In genomic region chr16:12062343-12063003, GRCh38 we compare ENCODE assay signal across 9 cellular contexts.
DNase-seq lines count a peak whose midpoint lies in the region; ATAC-seq, FAIRE-seq and TF ChIP-seq lines count a peak whose summit lies in the region.
"Had no signal": no experiment of that assay in that cellular context is flagged by ENCODE, and none has a peak within 500 bp of the region (broad histone marks: within the 10 kb centered on the region; RNA-seq: fewer than 3 reads in every experiment).

No MANE protein-coding gene starts in this region.

- H3K9me3 ChIP-seq in liver (ENCODE audit: control insufficient read depth in 4 of 4, low read length in 3 of 4): no peaks in the 10 kb centered on the region
- H3K9me3 ChIP-seq in HepG2 (ENCODE audit: low read length): no peaks in the 10 kb centered on the region
- H3K9me3 ChIP-seq in colonic mucosa: no peaks in the 10 kb centered on the region

- TF ChIP-seq POLR2A in HepG2 (IDR thresholded peaks at IDR 0.05; ENCODE audit: insufficient read depth in 1 of 2, low read depth in 2 of 2, low read length in 2 of 2): no peak

- TF ChIP-seq CTCF in liver (IDR thresholded peaks at IDR 0.05; ENCODE audit: low read depth, low read length, missing input control): no peak
- TF ChIP-seq CTCF in HepG2 (CRISPR knock-in tag; IDR thresholded peaks at IDR 0.05): no peak
- no peak for TF ChIP-seq CTCF in colonic mucosa (IDR thresholded peaks at IDR 0.05)

- no peak overlapping the region for H2AFZ ChIP-seq in HepG2 (ENCODE audit: low read length)

- intact Hi-C loops in HepG2 (cut with micrococcal nuclease; ENCODE audit: unreplicated experiment): loop anchor here (10.0 kb wide), 1 partner anchor 658 kb away; no protein-coding TSS in a partner anchor
- intact Hi-C loops in colonic mucosa (cut with DNase I): loop anchor here (5.0 to 10.0 kb wide), 2 partner anchors 90 to 668 kb away; no protein-coding TSS in a partner anchor

- CTCF ChIA-PET in HepG2 (lab: Yijun Ruan, JAX; ENCODE audit: low intra/inter-chr PET ratio, low total read pairs): no interaction called here

- no peaks in the 10 kb centered on the region for H4K20me1 ChIP-seq in HepG2 (ENCODE audit: insufficient read depth, low read length)

- H3K27ac ChIP-seq in liver (ENCODE audit: low read depth in 1 of 2, low read length in 2 of 2) (peak overlapping the region; percentile 15 to 56), HepG2 (ENCODE audit: extremely low read length, insufficient read depth, low read length) (no peak overlapping the region), colonic mucosa (peak overlapping the region; percentile 28)

- ATAC-seq in HepG2 (no peak), GM18861 (IDR thresholded peaks at IDR 0.05; ENCODE audit: unreplicated experiment) (no peak), HG03135 (IDR thresholded peaks at IDR 0.05; ENCODE audit: unreplicated experiment) (no peak), HG02571 (IDR thresholded peaks at IDR 0.05; ENCODE audit: unreplicated experiment) (no peak)

- in situ Hi-C loops in HepG2 (cut with HindIII; ENCODE audit: extremely low pct_ligation_motif_present, low pct_unique_long_range_greater_than_20kb): loop anchor here (5.0 kb wide), 1 partner anchor 85 kb away; the partner anchor contains the start of gene SNX29

- no TSS peak for BruUV-seq in HepG2 (replicated peaks; lab: Mats Ljungman, UMichigan)

- WGBS in liver: 74% methylated on average over 10 of the region's 10 CpGs
- 82% methylated on average over 10 of the region's 10 CpGs for WGBS in HepG2 (ENCODE audit: low lambda C conversion rate)

- no peaks in the 10 kb centered on the region for H3K27me3 ChIP-seq in liver (ENCODE audit: control insufficient read depth in 4 of 4, insufficient read depth in 4 of 4, low read length in 3 of 4)
- no peaks in the 10 kb centered on the region for H3K27me3 ChIP-seq in HepG2 (ENCODE audit: control insufficient read depth in 1 of 2, insufficient read depth in 2 of 2, low read length in 2 of 2)
- no peaks in the 10 kb centered on the region for H3K27me3 ChIP-seq in colonic mucosa

- H3K4me2 ChIP-seq in HepG2 (ENCODE audit: low read depth, low read length): no peak overlapping the region

- no peaks in the 10 kb centered on the region for H3K79me2 ChIP-seq in HepG2 (ENCODE audit: insufficient read depth, low read length)

- TF ChIP-seq EP300 in HepG2 (IDR thresholded peaks at IDR 0.05; ENCODE audit: low read depth in 2 of 2, low read length in 2 of 2) (no peak), HepG2 (CRISPR knock-in tag; IDR thresholded peaks at IDR 0.05; ENCODE audit: borderline replicate concordance) (no peak)

- H3K9ac ChIP-seq in liver (ENCODE audit: low read depth in 1 of 2, low read length in 2 of 2) (no peak overlapping the region), HepG2 (ENCODE audit: insufficient read depth, low read depth, low read length) (no peak overlapping the region), colonic mucosa (ENCODE audit: low read depth in 2 of 2, low read length in 2 of 2) (peak overlapping the region in 1 of 2 donors; percentile 4)

- H3K36me3 ChIP-seq in liver (ENCODE audit: control insufficient read depth in 4 of 4, insufficient read depth in 3 of 4, low read depth in 1 of 4, low read length in 3 of 4): no peaks in the 10 kb centered on the region
- H3K36me3 ChIP-seq in HepG2 (replicated peaks in 1 of 2; ENCODE audit: control insufficient read depth in 1 of 2, insufficient read depth in 2 of 2, low read length in 2 of 2): no peaks in the 10 kb centered on the region
- H3K36me3 ChIP-seq in colonic mucosa: no peaks in the 10 kb centered on the region

- POLR2A ChIA-PET in HepG2 (lab: Yijun Ruan, JAX): interaction anchor here (0.8 to 2.1 kb wide), 2 partner anchors 86 to 320 kb away, joined by 3 to 8 read pairs; partner anchors contain the start of genes SNX29 and TXNDC11

- H3K4me1 ChIP-seq in liver (ENCODE audit: control insufficient read depth in 4 of 4, insufficient read depth in 4 of 4, low read length in 3 of 4) (peaks cover 0 to 16% (median 6%) of the 10 kb centered on the region in 4 donors), HepG2 (ENCODE audit: insufficient read depth, low read length) (peaks cover 16% of the 10 kb centered on the region), colonic mucosa (no peaks in the 10 kb centered on the region)

- TF ChIP-seq RAD21 in liver (IDR thresholded peaks at IDR 0.05) (peak in 1 of 2 donors; percentile 34), HepG2 (CRISPR knock-in tag; IDR thresholded peaks at IDR 0.05) (no peak)

- DNase-seq in HepG2 (ENCODE audit: low spot score): no peak
- DNase-seq in colonic mucosa: peak; percentile 49
- DNase-seq in lung microvascular endothelial cell (ENCODE audit: low read depth in 2 of 2): peak; percentile 58 to 83
- no peak for DNase-seq in NCI-H2081 (lab: John Stamatoyannopoulos, UW)
- DNase-seq: immature natural killer cell had no signal

- H3K4me3 ChIP-seq in liver (ENCODE audit: low read depth in 1 of 3, low read length in 3 of 3) (no peak overlapping the region), HepG2 (replicated peaks in 1 of 3; ENCODE audit: insufficient read depth in 1 of 3, low read depth in 2 of 3, low read length in 3 of 3) (no peak overlapping the region), colonic mucosa (no peak overlapping the region)

- FAIRE-seq in HepG2 (lab: Jason Lieb, UNC): no peak

TF ChIP-seq in liver, 16 proteins besides CTCF, POLR2A, EP300 and RAD21:
- TF ChIP-seq SP1 (IDR thresholded peaks at IDR 0.05) (peak; percentile 12), JUND (IDR thresholded peaks at IDR 0.05) (peak in 1 of 2 donors; percentile 12), HNF4A (conservative IDR thresholded peaks at IDR 0.05) (no peak), RXRA (IDR thresholded peaks at IDR 0.05) (no peak), NR2F2 (IDR thresholded peaks at IDR 0.05) (peak; percentile 14)

TF ChIP-seq in HepG2, 621 proteins besides CTCF, POLR2A, EP300 and RAD21:
- TF ChIP-seq, protein P1, sequence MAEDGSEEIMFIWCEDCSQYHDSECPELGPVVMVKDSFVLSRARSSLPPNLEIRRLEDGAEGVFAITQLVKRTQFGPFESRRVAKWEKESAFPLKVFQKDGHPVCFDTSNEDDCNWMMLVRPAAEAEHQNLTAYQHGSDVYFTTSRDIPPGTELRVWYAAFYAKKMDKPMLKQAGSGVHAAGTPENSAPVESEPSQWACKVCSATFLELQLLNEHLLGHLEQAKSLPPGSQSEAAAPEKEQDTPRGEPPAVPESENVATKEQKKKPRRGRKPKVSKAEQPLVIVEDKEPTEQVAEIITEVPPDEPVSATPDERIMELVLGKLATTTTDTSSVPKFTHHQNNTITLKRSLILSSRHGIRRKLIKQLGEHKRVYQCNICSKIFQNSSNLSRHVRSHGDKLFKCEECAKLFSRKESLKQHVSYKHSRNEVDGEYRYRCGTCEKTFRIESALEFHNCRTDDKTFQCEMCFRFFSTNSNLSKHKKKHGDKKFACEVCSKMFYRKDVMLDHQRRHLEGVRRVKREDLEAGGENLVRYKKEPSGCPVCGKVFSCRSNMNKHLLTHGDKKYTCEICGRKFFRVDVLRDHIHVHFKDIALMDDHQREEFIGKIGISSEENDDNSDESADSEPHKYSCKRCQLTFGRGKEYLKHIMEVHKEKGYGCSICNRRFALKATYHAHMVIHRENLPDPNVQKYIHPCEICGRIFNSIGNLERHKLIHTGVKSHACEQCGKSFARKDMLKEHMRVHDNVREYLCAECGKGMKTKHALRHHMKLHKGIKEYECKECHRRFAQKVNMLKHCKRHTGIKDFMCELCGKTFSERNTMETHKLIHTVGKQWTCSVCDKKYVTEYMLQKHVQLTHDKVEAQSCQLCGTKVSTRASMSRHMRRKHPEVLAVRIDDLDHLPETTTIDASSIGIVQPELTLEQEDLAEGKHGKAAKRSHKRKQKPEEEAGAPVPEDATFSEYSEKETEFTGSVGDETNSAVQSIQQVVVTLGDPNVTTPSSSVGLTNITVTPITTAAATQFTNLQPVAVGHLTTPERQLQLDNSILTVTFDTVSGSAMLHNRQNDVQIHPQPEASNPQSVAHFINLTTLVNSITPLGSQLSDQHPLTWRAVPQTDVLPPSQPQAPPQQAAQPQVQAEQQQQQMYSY (CRISPR knock-in tag; IDR thresholded peaks at IDR 0.05): no peak
- TF ChIP-seq, protein P2, sequence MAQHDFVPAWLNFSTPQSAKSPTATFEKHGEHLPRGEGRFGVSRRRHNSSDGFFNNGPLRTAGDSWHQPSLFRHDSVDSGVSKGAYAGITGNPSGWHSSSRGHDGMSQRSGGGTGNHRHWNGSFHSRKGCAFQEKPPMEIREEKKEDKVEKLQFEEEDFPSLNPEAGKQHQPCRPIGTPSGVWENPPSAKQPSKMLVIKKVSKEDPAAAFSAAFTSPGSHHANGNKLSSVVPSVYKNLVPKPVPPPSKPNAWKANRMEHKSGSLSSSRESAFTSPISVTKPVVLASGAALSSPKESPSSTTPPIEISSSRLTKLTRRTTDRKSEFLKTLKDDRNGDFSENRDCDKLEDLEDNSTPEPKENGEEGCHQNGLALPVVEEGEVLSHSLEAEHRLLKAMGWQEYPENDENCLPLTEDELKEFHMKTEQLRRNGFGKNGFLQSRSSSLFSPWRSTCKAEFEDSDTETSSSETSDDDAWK (CRISPR knock-in tag; IDR thresholded peaks at IDR 0.05): no peak
- TF ChIP-seq SMAD9 (CRISPR knock-in tag; IDR thresholded peaks at IDR 0.05): no peak
- TF ChIP-seq, protein P3, sequence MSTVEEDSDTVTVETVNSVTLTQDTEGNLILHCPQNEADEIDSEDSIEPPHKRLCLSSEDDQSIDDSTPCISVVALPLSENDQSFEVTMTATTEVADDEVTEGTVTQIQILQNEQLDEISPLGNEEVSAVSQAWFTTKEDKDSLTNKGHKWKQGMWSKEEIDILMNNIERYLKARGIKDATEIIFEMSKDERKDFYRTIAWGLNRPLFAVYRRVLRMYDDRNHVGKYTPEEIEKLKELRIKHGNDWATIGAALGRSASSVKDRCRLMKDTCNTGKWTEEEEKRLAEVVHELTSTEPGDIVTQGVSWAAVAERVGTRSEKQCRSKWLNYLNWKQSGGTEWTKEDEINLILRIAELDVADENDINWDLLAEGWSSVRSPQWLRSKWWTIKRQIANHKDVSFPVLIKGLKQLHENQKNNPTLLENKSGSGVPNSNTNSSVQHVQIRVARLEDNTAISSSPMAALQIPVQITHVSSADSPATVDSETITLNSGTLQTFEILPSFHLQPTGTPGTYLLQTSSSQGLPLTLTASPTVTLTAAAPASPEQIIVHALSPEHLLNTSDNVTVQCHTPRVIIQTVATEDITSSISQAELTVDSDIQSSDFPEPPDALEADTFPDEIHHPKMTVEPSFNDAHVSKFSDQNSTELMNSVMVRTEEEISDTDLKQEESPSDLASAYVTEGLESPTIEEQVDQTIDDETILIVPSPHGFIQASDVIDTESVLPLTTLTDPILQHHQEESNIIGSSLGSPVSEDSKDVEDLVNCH (CRISPR knock-in tag; IDR thresholded peaks at IDR 0.05): no peak

Comparison
In these comparisons a context has a peak if more than half of its experiments do, and no peak if none do; other contexts are left out.
1. DNase-seq: peak in colonic mucosa (single experiment) and lung microvascular endothelial cell (2 of 2); none in HepG2 (single experiment) and NCI-H2081 (0 of 2).